Comparison of ENCODE assay signal across 30 cellular contexts in genomic region chr10:124913167-124913566, GRCh38.
"Had no signal": no experiment of that assay in that cellular context is flagged by ENCODE, and none has a peak within 500 bp of the region (broad histone marks: within the 10 kb centered on the region; RNA-seq: fewer than 3 reads in every experiment).

No MANE protein-coding gene starts in this region.

- H3K36me3 Mint-ChIP-seq: activated naive CD8-positive, alpha-beta T cell; WTC11 had no signal

- ATAC-seq: activated T-helper 17 cell treated with anti-CD3 and anti-CD28 coated beads, Interleukin-2, amount 50 U/mL, for 72 hours; esophagus mucosa; heart left ventricle; T-helper 17 cell; WTC11 had no signal

- H3K4me3 ChIP-seq: coronary artery, dorsolateral prefrontal cortex, heart left ventricle had no signal

- DNase-seq: activated CD4-positive, alpha-beta memory T cell treated with anti-CD3 and anti-CD28 coated beads, Interleukin-2, amount 10 ng/mL, durations not matched to agents 7 days and 5 days; activated CD4-positive, alpha-beta T cell treated with anti-CD3 and anti-CD28 coated beads for 1 hour; activated CD4-positive, alpha-beta T cell treated with anti-CD3 and anti-CD28 coated beads for 4 hours; activated CD4-positive, alpha-beta T cell treated with anti-CD3 and anti-CD28 coated beads, Interleukin-2, amount 10 ng/mL, durations not matched to agents 7 days and 5 days; activated CD4-positive, alpha-beta T cell treated with anti-CD3 and anti-CD28 coated beads, Interleukin-2, amount 50 U/mL, for 4 hours; activated CD8-positive, alpha-beta memory T cell treated with anti-CD3 and anti-CD28 coated beads, Interleukin-2, amount 50 U/mL, for 48 hours; activated effector memory CD4-positive, alpha-beta T cell treated with Interleukin-2 at 50 U/mL for 16 hours; activated gamma-delta T cell treated with Interleukin-2 at 50 U/mL for 16 hours; activated naive CD4-positive, alpha-beta T cell treated with anti-CD3 and anti-CD28 coated beads, Interleukin-2, amount 50 U/mL, for 16 hours; activated naive CD4-positive, alpha-beta T cell treated with Interleukin-2 at 50 U/mL for 16 hours; activated T-cell treated with anti-CD3 and anti-CD28 coated beads for 4 hours; activated T-cell treated with anti-CD3 and anti-CD28 coated beads, Interleukin-2, amount 50 U/mL, for 24 hours; amniotic stem cell; anterior cingulate cortex; brain microvascular endothelial cell; dorsolateral prefrontal cortex; effector memory CD4-positive, alpha-beta T cell; endodermal cell; glutamatergic neuron; heart left ventricle; T-helper 17 cell; T1000 had no signal

- H3K9me3 Mint-ChIP-seq: activated CD4-positive, alpha-beta memory T cell treated with anti-CD3 and anti-CD28 coated beads, Interleukin-2, amount 10 ng/mL, durations not matched to agents 7 days and 5 days; activated CD4-positive, alpha-beta T cell treated with anti-CD3 and anti-CD28 coated beads, Interleukin-2, amount 10 ng/mL, durations not matched to agents 7 days and 5 days; activated T-cell treated with anti-CD3 and anti-CD28 coated beads, Interleukin-2, amount 50 U/mL, for 24 hours; activated T-helper 17 cell treated with anti-CD3 and anti-CD28 coated beads, Interleukin-2, amount 50 U/mL, for 72 hours; central memory CD8-positive, alpha-beta T cell; dendritic cell treated with granulocyte-macrophage colony-stimulating factor and Interleukin-4, amounts not matched to agents 40 ng/mL and 50 ng/mL, for 4 days; endodermal cell; T-helper 2 cell treated with Interferon-gamma antibody and Interleukin-4, amounts not matched to agents 5 μg/mL and 100 μg/mL, for 36 hours; WTC11 had no signal

- H3K27ac ChIP-seq: brain microvascular endothelial cell, heart left ventricle had no signal

- H3K27me3 Mint-ChIP-seq: activated naive CD8-positive, alpha-beta T cell; activated T-helper 17 cell treated with anti-CD3 and anti-CD28 coated beads, Interleukin-2, amount 50 U/mL, for 72 hours had no signal

- H3K9me3 ChIP-seq: heart left ventricle had no signal

- H3K27me3 ChIP-seq: brain microvascular endothelial cell, dorsolateral prefrontal cortex, heart left ventricle had no signal

- H3K4me3 Mint-ChIP-seq: activated CD4-positive, alpha-beta memory T cell treated with anti-CD3 and anti-CD28 coated beads, Interleukin-2, amount 10 ng/mL, durations not matched to agents 7 days and 5 days; activated CD4-positive, alpha-beta T cell treated with anti-CD3 and anti-CD28 coated beads, Interleukin-2, amount 10 ng/mL, durations not matched to agents 7 days and 5 days; activated naive CD8-positive, alpha-beta T cell; activated T-cell treated with anti-CD3 and anti-CD28 coated beads, Interleukin-2, amount 50 U/mL, for 24 hours; activated T-helper 17 cell treated with anti-CD3 and anti-CD28 coated beads, Interleukin-2, amount 50 U/mL, for 72 hours; central memory CD8-positive, alpha-beta T cell; dendritic cell treated with granulocyte-macrophage colony-stimulating factor and Interleukin-4, amounts not matched to agents 40 ng/mL and 50 ng/mL, for 4 days; endodermal cell; T-helper 17 cell; T-helper 2 cell treated with Interferon-gamma antibody and Interleukin-4, amounts not matched to agents 5 μg/mL and 100 μg/mL, for 36 hours; WTC11 had no signal

- H3K27ac Mint-ChIP-seq: activated CD4-positive, alpha-beta memory T cell treated with anti-CD3 and anti-CD28 coated beads, Interleukin-2, amount 10 ng/mL, durations not matched to agents 7 days and 5 days; activated CD4-positive, alpha-beta T cell treated with anti-CD3 and anti-CD28 coated beads, Interleukin-2, amount 10 ng/mL, durations not matched to agents 7 days and 5 days; activated naive CD8-positive, alpha-beta T cell; activated T-cell treated with anti-CD3 and anti-CD28 coated beads, Interleukin-2, amount 50 U/mL, for 24 hours; activated T-helper 17 cell treated with anti-CD3 and anti-CD28 coated beads, Interleukin-2, amount 50 U/mL, for 72 hours; endodermal cell; T-helper 2 cell treated with Interferon-gamma antibody and Interleukin-4, amounts not matched to agents 5 μg/mL and 100 μg/mL, for 36 hours; WTC11 had no signal

- H3K36me3 ChIP-seq: heart left ventricle had no signal

- H3K4me1 Mint-ChIP-seq: activated T-helper 17 cell treated with anti-CD3 and anti-CD28 coated beads, Interleukin-2, amount 50 U/mL, for 72 hours had no signal
